ENCODE assay signal across 10 cellular contexts in the genomic region with DNA sequence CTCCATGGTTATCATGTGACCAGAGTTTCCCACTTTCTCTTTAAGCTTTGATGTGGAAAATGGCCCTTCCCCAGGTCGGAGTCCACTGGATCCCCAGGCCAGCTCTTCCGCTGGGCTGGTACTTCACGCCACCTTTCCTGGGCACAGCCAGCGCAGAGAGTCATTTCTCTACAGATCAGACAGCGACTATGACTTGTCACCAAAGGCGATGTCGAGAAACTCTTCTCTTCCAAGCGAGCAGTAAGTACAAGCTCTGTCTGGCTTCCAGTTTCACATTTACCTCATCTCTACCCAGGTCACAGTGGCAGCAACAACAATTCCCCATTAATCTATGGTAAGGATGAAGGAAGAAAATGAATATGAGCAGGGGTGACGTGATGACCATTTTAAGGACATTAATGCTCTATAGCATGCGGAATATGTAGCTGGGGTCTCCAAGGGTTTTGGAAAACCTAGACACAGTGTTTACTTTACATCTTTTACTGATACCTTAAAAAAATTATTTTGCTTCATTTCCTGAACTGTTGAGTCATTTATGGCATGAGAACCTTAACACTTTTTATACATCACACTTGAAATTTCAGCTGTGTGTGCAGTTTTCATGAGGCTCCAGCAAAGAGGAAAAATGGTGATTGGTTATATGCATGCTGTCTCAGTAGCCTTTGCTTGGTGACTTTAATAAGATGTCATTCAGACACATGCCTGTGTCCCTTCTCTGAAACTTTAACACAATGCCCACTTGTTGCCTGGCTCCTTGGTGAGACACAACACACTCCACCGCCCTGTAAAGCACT.
DNase-seq lines count a peak whose midpoint lies in the region; ATAC-seq and TF ChIP-seq lines count a peak whose summit lies in the region.
"Had no signal": no experiment of that assay in that cellular context is flagged by ENCODE, and none has a peak within 500 bp of the region (broad histone marks: within the 10 kb centered on the region; RNA-seq: fewer than 3 reads in every experiment).

No MANE protein-coding gene starts in this region.

- no peaks in the 10 kb centered on the region for H3K79me2 ChIP-seq in OCI-LY1 (ENCODE audit: insufficient read depth, low read length)

- H3K36me3 Mint-ChIP-seq in memory B cell = no peaks in the 10 kb centered on the region
- H3K36me3 Mint-ChIP-seq: type B pancreatic cell had no signal

- intact Hi-C loops in heart right ventricle (cut with DNase I) = no loop called here

- DNase-seq in memory B cell (ENCODE audit: low spot score in 2 of 2) = no peak
- no peak for DNase-seq in activated gamma-delta T cell treated with Interleukin-2 at 50 U/mL for 16 hours
- DNase-seq in CD1c-positive myeloid dendritic cell (ENCODE audit: extremely low spot score) = no peak
- DNase-seq in heart right ventricle = no peak
- DNase-seq in islet precursor cell = no peak
- DNase-seq: brain microvascular endothelial cell had no signal

- no peaks in the 10 kb centered on the region for H3K27me3 Mint-ChIP-seq in memory B cell

- TF ChIP-seq CTCF in OCI-LY1 (IDR thresholded peaks at IDR 0.05; ENCODE audit: low read length) (no peak), heart right ventricle (IDR thresholded peaks at IDR 0.05) (no peak)

- peak overlapping the region; percentile 17; the same call in 1 of the 2 replicates for H3K4me2 ChIP-seq in OCI-LY1 (ENCODE audit: low read length)

- peaks cover 8% of the 10 kb centered on the region for H3K4me1 Mint-ChIP-seq in memory B cell

- H3K27ac ChIP-seq in OCI-LY1 (ENCODE audit: low read depth, low read length, poor library complexity, severe bottlenecking) (no peak overlapping the region), heart right ventricle (peak overlapping the region in 1 of 10 donors; percentile 63)
- H3K27ac ChIP-seq: brain microvascular endothelial cell had no signal

- H3K9me3 Mint-ChIP-seq in memory B cell = no peaks in the 10 kb centered on the region
- H3K9me3 Mint-ChIP-seq: type B pancreatic cell had no signal

- no peaks in the 10 kb centered on the region for H4K20me1 ChIP-seq in OCI-LY1 (ENCODE audit: insufficient read depth, low read length)

- H2AFZ ChIP-seq in OCI-LY1 (ENCODE audit: low read length) = no peak overlapping the region

- ATAC-seq in GM18499 (IDR thresholded peaks at IDR 0.05; ENCODE audit: insufficient read depth, unreplicated experiment) (peak; percentile 79), GM21619 (IDR thresholded peaks at IDR 0.05; ENCODE audit: unreplicated experiment) (peak; percentile 68), memory B cell (ENCODE audit: low read depth) (peak; percentile 52), heart right ventricle (no peak)

- no peaks in the 10 kb centered on the region for H3K9me3 ChIP-seq in OCI-LY1 (ENCODE audit: low read length)
- no peaks in the 10 kb centered on the region for H3K9me3 ChIP-seq in heart right ventricle

- H3K4me3 ChIP-seq in OCI-LY1 (ENCODE audit: low read depth, low read length, poor library complexity, severe bottlenecking) (no peak overlapping the region), heart right ventricle (no peak overlapping the region)

- no peaks in the 10 kb centered on the region for H3K9me2 ChIP-seq in OCI-LY1 (ENCODE audit: low read depth, low read length)

- H3K27me3 ChIP-seq in OCI-LY1 (ENCODE audit: insufficient read depth, low read length) (no peaks in the 10 kb centered on the region), heart right ventricle (no peaks in the 10 kb centered on the region)
- H3K27me3 ChIP-seq: brain microvascular endothelial cell had no signal

- no peaks in the 10 kb centered on the region for H3F3A ChIP-seq in OCI-LY1 (ENCODE audit: insufficient read depth, low read length)

- H3K4me1 ChIP-seq in OCI-LY1 (ENCODE audit: insufficient read depth, low read length, severe bottlenecking) (peaks cover 50% of the 10 kb centered on the region), heart right ventricle (peaks cover 0 to 41% (median 0%) of the 10 kb centered on the region in 9 donors)

- no peak overlapping the region for H3K9ac ChIP-seq in OCI-LY1 (ENCODE audit: low read length)

- peak overlapping the region; percentile 85 for H3K4me3 Mint-ChIP-seq in memory B cell
- H3K4me3 Mint-ChIP-seq: type B pancreatic cell had no signal

- 94 to 97% methylated on average over 11 of the region's 11 CpGs for WGBS in heart right ventricle, 2 donors

- H3K27ac Mint-ChIP-seq in memory B cell = peak overlapping the region; percentile 32
- H3K27ac Mint-ChIP-seq: type B pancreatic cell had no signal

- H3K36me3 ChIP-seq in OCI-LY1 (ENCODE audit: insufficient read depth, low read length) (no peaks in the 10 kb centered on the region), heart right ventricle (no peaks in the 10 kb centered on the region)
- H3K36me3 ChIP-seq: brain microvascular endothelial cell had no signal

Comparison
In these comparisons a context has a peak if more than half of its experiments do, and no peak if none do; other contexts are left out.
1. ATAC-seq: peak in GM18499 (single experiment), GM21619 (single experiment) and memory B cell (single experiment); none in heart right ventricle (0 of 8).